11 cellular contexts compared by ENCODE assay signal in genomic region chr2:59276033-59276432, GRCh38.
A peak's percentile ranks its signal among the peaks of the same experiment; 100 is the strongest.
DNase-seq lines count a peak whose midpoint lies in the region; ATAC-seq and TF ChIP-seq lines count a peak whose summit lies in the region.
"Had no signal": no experiment of that assay in that cellular context is flagged by ENCODE, and none has a peak within 500 bp of the region (broad histone marks: within the 10 kb centered on the region; RNA-seq: fewer than 3 reads in every experiment).

No MANE protein-coding gene starts in this region.

- H3K9me3 ChIP-seq in OCI-LY7 (ENCODE audit: low read length) = no peaks in the 10 kb centered on the region
- H3K9me3 ChIP-seq: heart left ventricle had no signal

- intact Hi-C loops in OCI-LY7 (cut with micrococcal nuclease; ENCODE audit: unreplicated experiment) (no loop called here), Right ventricle myocardium superior (cut with DNase I) (no loop called here)

- H4K20me1 ChIP-seq in OCI-LY7 (ENCODE audit: insufficient read depth, low read length) = no peaks in the 10 kb centered on the region

- POLR2A ChIA-PET in OCI-LY7 (lab: Charles Lee) = interaction anchor here (0.7 kb wide), 1 partner anchor 58 kb away, joined by 4 read pairs; no protein-coding TSS in a partner anchor

- H3K27ac ChIP-seq in OCI-LY7 (ENCODE audit: low read depth, low read length, poor library complexity, severe bottlenecking) = no peak overlapping the region
- H3K27ac ChIP-seq: heart left ventricle, skin epidermis had no signal

- ATAC-seq in GM21360 (IDR thresholded peaks at IDR 0.05; ENCODE audit: unreplicated experiment) (peak; percentile 48), Right ventricle myocardium superior (ENCODE audit: poor library complexity) (no peak)
- ATAC-seq: heart left ventricle had no signal

- H3K9me2 ChIP-seq in OCI-LY7 (ENCODE audit: insufficient read depth, low read length) = no peaks in the 10 kb centered on the region

- no peak overlapping the region for H2AFZ ChIP-seq in OCI-LY7 (ENCODE audit: low read length)

- BruUV-seq in OCI-LY7 (replicated peaks; lab: Mats Ljungman, UMichigan) = no TSS peak

- no peak overlapping the region for H3K4me2 ChIP-seq in OCI-LY7 (ENCODE audit: low read length)

- H3K79me2 ChIP-seq in OCI-LY7 (ENCODE audit: insufficient read depth, low read depth, low read length) = no peaks in the 10 kb centered on the region

- CTCF ChIA-PET in OCI-LY7 (lab: Charles Lee; ENCODE audit: unreplicated experiment) = no interaction called here

- TF ChIP-seq CTCF in OCI-LY7 (conservative IDR thresholded peaks at IDR 0.05; ENCODE audit: low read length) = peak; percentile 76

- DNase-seq in ELF-1 (ENCODE audit: low read depth, low spot score) (peak; percentile 6), OCI-LY7 (ENCODE audit: low spot score) (no peak), iPS-NIHi7 (ENCODE audit: extremely low spot score) (peak; percentile 46), NCI-H345 (lab: John Stamatoyannopoulos, UW) (no peak), Right ventricle myocardium superior (no peak), activated gamma-delta T cell (lab: John Stamatoyannopoulos, UW) (no peak), NCI-H1436 (lab: John Stamatoyannopoulos, UW) (no peak)
- DNase-seq: GDM1, heart left ventricle had no signal

- H3K36me3 ChIP-seq in OCI-LY7 (ENCODE audit: insufficient read depth, low read length) = no peaks in the 10 kb centered on the region
- H3K36me3 ChIP-seq: heart left ventricle had no signal

- no peaks in the 10 kb centered on the region for H3K4me1 ChIP-seq in OCI-LY7 (ENCODE audit: insufficient read depth, low read length, poor library complexity, severe bottlenecking)
- H3K4me1 ChIP-seq: heart left ventricle had no signal

- H3K4me3 ChIP-seq in OCI-LY7 (ENCODE audit: low read depth, low read length, poor library complexity, severe bottlenecking) = no peak overlapping the region
- H3K4me3 ChIP-seq: heart left ventricle, skin epidermis had no signal

Comparison
In these comparisons a context has a peak if more than half of its experiments do, and no peak if none do; other contexts are left out.
1. DNase-seq: peak in ELF-1 (single experiment) and iPS-NIHi7 (single experiment); none in OCI-LY7 (single experiment), NCI-H345 (single experiment), Right ventricle myocardium superior (single experiment), activated gamma-delta T cell (single experiment) and NCI-H1436 (single experiment).